Comparison of ENCODE assay signal across 12 cellular contexts in the genomic region with DNA sequence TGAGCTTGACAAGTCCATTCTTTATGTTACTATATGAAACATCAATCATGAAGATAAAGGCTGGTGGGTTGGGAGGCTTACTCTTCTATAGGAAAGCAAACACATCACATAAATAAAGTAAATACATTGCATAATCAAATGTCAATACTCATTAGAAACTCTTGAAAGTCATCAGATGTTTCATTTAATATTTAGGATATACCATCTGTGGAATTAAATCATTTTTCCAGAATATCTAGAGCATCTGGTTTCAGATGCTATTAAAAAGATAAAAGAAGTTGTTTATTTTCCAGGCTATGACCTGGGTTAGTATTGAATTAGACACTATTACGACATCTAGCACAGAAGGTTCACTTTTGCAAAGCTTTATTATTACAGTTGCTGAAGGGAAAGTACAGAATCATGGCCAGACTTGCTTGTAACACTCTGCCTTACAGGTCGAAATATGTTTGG.
DNase-seq lines count a peak whose midpoint lies in the region; ATAC-seq and TF ChIP-seq lines count a peak whose summit lies in the region.
"Had no signal": no experiment of that assay in that cellular context is flagged by ENCODE, and none has a peak within 500 bp of the region (broad histone marks: within the 10 kb centered on the region; RNA-seq: fewer than 3 reads in every experiment).

No MANE protein-coding gene starts in this region.

- no peaks in the 10 kb centered on the region for H4K20me1 ChIP-seq in GM23248 (ENCODE audit: insufficient read depth)
- H4K20me1 ChIP-seq: BLaER1 had no signal

- peak in 1 of 2 donors; percentile 14 for TF ChIP-seq POLR2A in gastrocnemius medialis (IDR thresholded peaks at IDR 0.05)

- H3K27ac ChIP-seq in GM23248 (peak overlapping the region; percentile 1; the same call in 1 of the 2 replicates), brain microvascular endothelial cell (peak overlapping the region; percentile 43), heart right ventricle (peak overlapping the region in 9 of 10 donors; percentile 40 to 77 (median 65)), gastrocnemius medialis (peak overlapping the region; percentile 5 to 76 (median 47))
- H3K27ac ChIP-seq: BLaER1, upper lobe of left lung had no signal

- no peak overlapping the region for H3K9ac ChIP-seq in GM23248
- H3K9ac ChIP-seq: BLaER1 had no signal

- no peaks in the 10 kb centered on the region for H3K9me3 ChIP-seq in GM23248 (ENCODE audit: low read depth)
- H3K9me3 ChIP-seq in heart right ventricle, result no peaks in the 10 kb centered on the region
- H3K9me3 ChIP-seq in gastrocnemius medialis, result no peaks in the 10 kb centered on the region
- H3K9me3 ChIP-seq: BLaER1, upper lobe of left lung had no signal

- no peak overlapping the region for H3K4me2 ChIP-seq in GM23248 (ENCODE audit: unreplicated experiment)
- H3K4me2 ChIP-seq: BLaER1 had no signal

- H3K4me1 ChIP-seq in GM23248 (ENCODE audit: insufficient read depth), result peaks cover 75% of the 10 kb centered on the region
- H3K4me1 ChIP-seq in heart right ventricle, result peaks cover 5 to 99% (median 93%) of the 10 kb centered on the region in 9 donors
- peaks cover 44 to 89% of the 10 kb centered on the region in 2 donors for H3K4me1 ChIP-seq in gastrocnemius medialis
- H3K4me1 ChIP-seq: BLaER1 had no signal

- H2AFZ ChIP-seq in GM23248, result no peak overlapping the region

- H3K27me3 ChIP-seq in GM23248 (replicated peaks; ENCODE audit: insufficient read depth) (no peaks in the 10 kb centered on the region), brain microvascular endothelial cell (replicated peaks) (no peaks in the 10 kb centered on the region), heart right ventricle (no peaks in the 10 kb centered on the region), gastrocnemius medialis (no peaks in the 10 kb centered on the region)
- H3K27me3 ChIP-seq: BLaER1, upper lobe of left lung had no signal

- intact Hi-C loops in heart right ventricle (cut with DNase I), result loop anchor here in 1 of 10 donors (10.0 kb wide), 1 partner anchor 277 kb away; no protein-coding TSS in a partner anchor
- intact Hi-C loops in gastrocnemius medialis (cut with DNase I; ENCODE audit: low total_unique reads), result no loop called here

- in situ Hi-C loops in GM23248 (cut with MboI), result loop anchor here (25.0 kb wide), 1 partner anchor 205 kb away; no protein-coding TSS in a partner anchor
- in situ Hi-C loops in brain microvascular endothelial cell (cut with HindIII; ENCODE audit: low pct_ligation_motif_present, low sequenced_read_pairs), result loop anchor here (25.0 kb wide), 1 partner anchor 205 kb away; no protein-coding TSS in a partner anchor
- in situ Hi-C loops in gastrocnemius medialis (cut with MboI; ENCODE audit: low sequenced_read_pairs in 4 of 4), result loop anchor here in 2 of 4 donors (25.0 kb wide), 1 partner anchor 530 kb away; no protein-coding TSS in a partner anchor

- H3K4me3 ChIP-seq in GM23248, result no peak overlapping the region
- no peak overlapping the region for H3K4me3 ChIP-seq in brain microvascular endothelial cell (ENCODE audit: low read depth, low read length)
- no peak overlapping the region for H3K4me3 ChIP-seq in heart right ventricle
- no peak overlapping the region for H3K4me3 ChIP-seq in gastrocnemius medialis
- H3K4me3 ChIP-seq: BLaER1, upper lobe of left lung had no signal

- ATAC-seq in heart right ventricle (peak in 7 of 8 donors; percentile 33 to 78 (median 62)), gastrocnemius medialis (peak; percentile 80 to 84), GM18870 (IDR thresholded peaks at IDR 0.05; ENCODE audit: unreplicated experiment) (no peak)
- ATAC-seq: activated T-cell treated with anti-CD3 and anti-CD28 coated beads, Interleukin-2, amount 50 U/mL, for 72 hours had no signal

- no peak for TF ChIP-seq CTCF in brain microvascular endothelial cell (IDR thresholded peaks at IDR 0.05; ENCODE audit: low read depth, low read length, missing control alignments)
- TF ChIP-seq CTCF in heart right ventricle (IDR thresholded peaks at IDR 0.05), result no peak
- TF ChIP-seq CTCF in gastrocnemius medialis (IDR thresholded peaks at IDR 0.05 in 4 of 5, conservative IDR thresholded peaks at IDR 0.05 in 1 of 5), result no peak

- H3F3A ChIP-seq in GM23248 (ENCODE audit: insufficient read depth), result peaks cover 55% of the 10 kb centered on the region

- no peaks in the 10 kb centered on the region for H3K9me2 ChIP-seq in GM23248 (ENCODE audit: insufficient read depth)

- DNase-seq in GM23248, result peak; percentile 55
- no peak for DNase-seq in brain microvascular endothelial cell
- DNase-seq in heart right ventricle, result no peak
- DNase-seq in gastrocnemius medialis, result no peak
- no peak for DNase-seq in NCI-H1105 (lab: John Stamatoyannopoulos, UW)
- DNase-seq in hypothalamus (lab: John Stamatoyannopoulos, UW), result no peak
- no peak for DNase-seq in OCI-M1 (lab: John Stamatoyannopoulos, UW)
- DNase-seq: activated T-cell treated with anti-CD3 and anti-CD28 coated beads, Interleukin-2, amount 50 U/mL, for 72 hours; NCI-H526 treated with DMSO at 0.1 percent for 48 hours; upper lobe of left lung had no signal

- 36 to 47% methylated on average over 2 of the region's 2 CpGs for WGBS in GM23248 (ENCODE audit: low coverage in 1 of 2, low lambda C conversion rate in 2 of 2, missing lambda C conversion rate in 2 of 2), 2 experiments
- WGBS in heart right ventricle, 2 donors, result 49 to 58% methylated on average over 2 of the region's 2 CpGs

- H3K79me2 ChIP-seq in GM23248 (ENCODE audit: insufficient read depth), result peaks cover 100% of the 10 kb centered on the region

- H3K36me3 ChIP-seq in GM23248 (ENCODE audit: low read depth) (peaks cover 73% of the 10 kb centered on the region), brain microvascular endothelial cell (replicated peaks) (peaks cover 43% of the 10 kb centered on the region), heart right ventricle (peaks cover 0 to 85% (median 0%) of the 10 kb centered on the region in 9 donors), gastrocnemius medialis (no peaks in the 10 kb centered on the region)

Comparison
In these comparisons a context has a peak if more than half of its experiments do, and no peak if none do; other contexts are left out.
1. H3K27ac ChIP-seq: peak in every context shown above with its lines; median percentile 65 in heart right ventricle; 47 in gastrocnemius medialis; 43 in brain microvascular endothelial cell; 1 in GM23248.